ENCODE assay signal across 1 cellular context in genomic region chr12:54189198-54189539, GRCh38.
TF ChIP-seq lines count a peak whose summit lies in the region.

No MANE protein-coding gene starts in this region.

TF ChIP-seq in GM12878, 131 proteins besides CTCF, POLR2A, EP300 and RAD21 (continued from another document):
- TF ChIP-seq KAT2A (conservative IDR thresholded peaks at IDR 0.05; ENCODE audit: control insufficient read depth, low read depth, low read length) (no peak), ZZZ3 (IDR thresholded peaks at IDR 0.05; ENCODE audit: control insufficient read depth, insufficient read length, low read depth) (no peak), ESRRA (IDR thresholded peaks at IDR 0.05; ENCODE audit: low read length) (no peak), MYB (IDR thresholded peaks at IDR 0.05; ENCODE audit: borderline replicate concordance, low read depth, low read length) (no peak), MYC (IDR thresholded peaks at IDR 0.05; ENCODE audit: insufficient read depth, insufficient read length, insufficient replicate concordance, low read length, severe bottlenecking) (no peak), SMARCA5 (IDR thresholded peaks at IDR 0.05) (no peak), ZSCAN29 (IDR thresholded peaks at IDR 0.05) (no peak), SMAD1 (IDR thresholded peaks at IDR 0.05; ENCODE audit: low read depth, partially characterized antibody) (no peak), PML (IDR thresholded peaks at IDR 0.05; ENCODE audit: low read length) (peak; percentile 5; the same call in 1 of the 2 replicates), POU2F2 (IDR thresholded peaks at IDR 0.05; ENCODE audit: borderline replicate concordance, low read depth, low read length) (0 out of 3 replicates have a peak, but pooled peaks have one; percentile 4), TCF3 (IDR thresholded peaks at IDR 0.05; ENCODE audit: borderline replicate concordance, insufficient read depth, low read depth, low read length) (no peak), BACH1 (IDR thresholded peaks at IDR 0.05; ENCODE audit: borderline replicate concordance) (no peak), FOXK2 (IDR thresholded peaks at IDR 0.05) (no peak), BHLHE40 (IDR thresholded peaks at IDR 0.05; ENCODE audit: borderline replicate concordance in 1 of 2, low read depth in 2 of 2, low read length in 1 of 2) (no peak), CUX1 (IDR thresholded peaks at IDR 0.05; ENCODE audit: insufficient replicate concordance, low read depth, low read length) (no peak), RBBP5 (conservative IDR thresholded peaks at IDR 0.05) (no peak), RELA (IDR thresholded peaks at IDR 0.05; ENCODE audit: borderline replicate concordance, partially characterized antibody) (no peak), MEF2B (IDR thresholded peaks at IDR 0.05; ENCODE audit: partially characterized antibody, poor library complexity, severe bottlenecking) (no peak)
- TF ChIP-seq, protein P1, sequence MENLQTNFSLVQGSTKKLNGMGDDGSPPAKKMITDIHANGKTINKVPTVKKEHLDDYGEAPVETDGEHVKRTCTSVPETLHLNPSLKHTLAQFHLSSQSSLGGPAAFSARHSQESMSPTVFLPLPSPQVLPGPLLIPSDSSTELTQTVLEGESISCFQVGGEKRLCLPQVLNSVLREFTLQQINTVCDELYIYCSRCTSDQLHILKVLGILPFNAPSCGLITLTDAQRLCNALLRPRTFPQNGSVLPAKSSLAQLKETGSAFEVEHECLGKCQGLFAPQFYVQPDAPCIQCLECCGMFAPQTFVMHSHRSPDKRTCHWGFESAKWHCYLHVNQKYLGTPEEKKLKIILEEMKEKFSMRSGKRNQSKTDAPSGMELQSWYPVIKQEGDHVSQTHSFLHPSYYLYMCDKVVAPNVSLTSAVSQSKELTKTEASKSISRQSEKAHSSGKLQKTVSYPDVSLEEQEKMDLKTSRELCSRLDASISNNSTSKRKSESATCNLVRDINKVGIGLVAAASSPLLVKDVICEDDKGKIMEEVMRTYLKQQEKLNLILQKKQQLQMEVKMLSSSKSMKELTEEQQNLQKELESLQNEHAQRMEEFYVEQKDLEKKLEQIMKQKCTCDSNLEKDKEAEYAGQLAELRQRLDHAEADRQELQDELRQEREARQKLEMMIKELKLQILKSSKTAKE (IDR thresholded peaks at IDR 0.05; ENCODE audit: low read depth, poor library complexity, severe bottlenecking), result no peak
- TF ChIP-seq, protein P2, sequence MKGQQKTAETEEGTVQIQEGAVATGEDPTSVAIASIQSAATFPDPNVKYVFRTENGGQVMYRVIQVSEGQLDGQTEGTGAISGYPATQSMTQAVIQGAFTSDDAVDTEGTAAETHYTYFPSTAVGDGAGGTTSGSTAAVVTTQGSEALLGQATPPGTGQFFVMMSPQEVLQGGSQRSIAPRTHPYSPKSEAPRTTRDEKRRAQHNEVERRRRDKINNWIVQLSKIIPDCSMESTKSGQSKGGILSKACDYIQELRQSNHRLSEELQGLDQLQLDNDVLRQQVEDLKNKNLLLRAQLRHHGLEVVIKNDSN (IDR thresholded peaks at IDR 0.05; ENCODE audit: borderline replicate concordance, extremely low read length, insufficient read depth, low read depth, low read length), result no peak
- TF ChIP-seq, protein P3, sequence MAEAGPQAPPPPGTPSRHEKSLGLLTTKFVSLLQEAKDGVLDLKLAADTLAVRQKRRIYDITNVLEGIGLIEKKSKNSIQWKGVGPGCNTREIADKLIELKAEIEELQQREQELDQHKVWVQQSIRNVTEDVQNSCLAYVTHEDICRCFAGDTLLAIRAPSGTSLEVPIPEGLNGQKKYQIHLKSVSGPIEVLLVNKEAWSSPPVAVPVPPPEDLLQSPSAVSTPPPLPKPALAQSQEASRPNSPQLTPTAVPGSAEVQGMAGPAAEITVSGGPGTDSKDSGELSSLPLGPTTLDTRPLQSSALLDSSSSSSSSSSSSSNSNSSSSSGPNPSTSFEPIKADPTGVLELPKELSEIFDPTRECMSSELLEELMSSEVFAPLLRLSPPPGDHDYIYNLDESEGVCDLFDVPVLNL (IDR thresholded peaks at IDR 0.05; ENCODE audit: low read depth, low read length), result no peak
